Comparison of ENCODE assay signal across 1 cellular context in genomic region chr6:3726421-3726820, GRCh38.
TF ChIP-seq lines count a peak whose summit lies in the region.

No MANE protein-coding gene starts in this region.

TF ChIP-seq in GM12878, 131 proteins besides CTCF, POLR2A, EP300 and RAD21 (continued from another document):
- TF ChIP-seq ZNF687 (IDR thresholded peaks at IDR 0.05) = no peak
- TF ChIP-seq WRNIP1 (IDR thresholded peaks at IDR 0.05; ENCODE audit: borderline replicate concordance, low read depth, low read length) = no peak
- 0 out of 2 replicates have a peak, but pooled peaks have one; percentile 14 for TF ChIP-seq YY1 (IDR thresholded peaks at IDR 0.05; ENCODE audit: low read depth, low read length)
- TF ChIP-seq ZNF217 (IDR thresholded peaks at IDR 0.05) = no peak
- TF ChIP-seq KAT2A (conservative IDR thresholded peaks at IDR 0.05; ENCODE audit: control insufficient read depth, low read depth, low read length) = no peak
- no peak for TF ChIP-seq CHD1 (IDR thresholded peaks at IDR 0.05; ENCODE audit: low read depth, low read length)
- TF ChIP-seq RUNX3 (IDR thresholded peaks at IDR 0.05; ENCODE audit: low read length) = peak; percentile 59
- TF ChIP-seq MTA3 (IDR thresholded peaks at IDR 0.05; ENCODE audit: borderline replicate concordance, low read length) = no peak
- no peak for TF ChIP-seq SPI1 (IDR thresholded peaks at IDR 0.05; ENCODE audit: borderline replicate concordance, insufficient read depth, low read depth, low read length)
- no peak for TF ChIP-seq STAT3 (IDR thresholded peaks at IDR 0.05; ENCODE audit: low read depth, low read length)
- TF ChIP-seq NR2F1 (conservative IDR thresholded peaks at IDR 0.05) = peak; percentile 60; the same call in 1 of the 2 replicates
- TF ChIP-seq HSF1 (IDR thresholded peaks at IDR 0.05; ENCODE audit: low read depth, low read length) = no peak
